ENCODE assay signal across 19 cellular contexts in genomic region chr5:128765448-128766061, GRCh38.
"Had no signal": no experiment of that assay in that cellular context is flagged by ENCODE, and none has a peak within 500 bp of the region (broad histone marks: within the 10 kb centered on the region; RNA-seq: fewer than 3 reads in every experiment).

No MANE protein-coding gene starts in this region.

- H3K36me3 ChIP-seq: gastrocnemius medialis, lower lobe of right lung, ovary, sigmoid colon, spleen, suprapubic skin, thyroid gland had no signal

- H3K9me3 ChIP-seq: gastrocnemius medialis, lower lobe of right lung, ovary, psoas muscle, sigmoid colon, suprapubic skin, thyroid gland had no signal

- H3K27ac Mint-ChIP-seq: natural killer cell; stimulated activated naive CD8-positive, alpha-beta T cell treated with anti-CD3 and anti-CD28 coated beads, Interleukin-15, amount 100 ng/mL, for 72 hours had no signal

- ATAC-seq: esophagus mucosa; gastrocnemius medialis; lower lobe of right lung; natural killer cell; psoas muscle; stimulated activated naive CD8-positive, alpha-beta T cell treated with anti-CD3 and anti-CD28 coated beads, Interleukin-15, amount 100 ng/mL, for 72 hours had no signal

- DNase-seq: dorsolateral prefrontal cortex; effector CD4-positive, alpha-beta T cell; gastrocnemius medialis; head of caudate nucleus; lower lobe of right lung; natural killer cell; occipital lobe; ovary; psoas muscle; sigmoid colon; spleen; stimulated activated CD4-positive, alpha-beta T cell treated with anti-CD3 and anti-CD28 coated beads, Interleukin-4, amount 100 ng/mL, for 4 hours; stimulated activated naive CD4-positive, alpha-beta T cell; stimulated activated naive CD8-positive, alpha-beta T cell treated with anti-CD3 and anti-CD28 coated beads, Interleukin-15, amount 100 ng/mL, for 72 hours; thyroid gland had no signal

- H3K36me3 Mint-ChIP-seq: natural killer cell had no signal

- H3K4me3 Mint-ChIP-seq: natural killer cell; stimulated activated naive CD8-positive, alpha-beta T cell treated with anti-CD3 and anti-CD28 coated beads, Interleukin-15, amount 100 ng/mL, for 72 hours had no signal

- H3K27ac ChIP-seq: dorsolateral prefrontal cortex, epithelial cell of prostate, gastrocnemius medialis, lower lobe of right lung, ovary, psoas muscle, sigmoid colon, skin epidermis, spleen, suprapubic skin, thyroid gland had no signal

- H3K4me3 ChIP-seq: dorsolateral prefrontal cortex, gastrocnemius medialis, lower lobe of right lung, ovary, psoas muscle, sigmoid colon, skin epidermis, spleen, suprapubic skin, thyroid gland had no signal

- H3K27me3 ChIP-seq: dorsolateral prefrontal cortex, gastrocnemius medialis, ovary, sigmoid colon, spleen, suprapubic skin, thyroid gland had no signal

- H3K4me1 ChIP-seq: gastrocnemius medialis, lower lobe of right lung, psoas muscle, sigmoid colon, spleen, suprapubic skin, thyroid gland had no signal

- H3K4me1 Mint-ChIP-seq: natural killer cell; stimulated activated naive CD8-positive, alpha-beta T cell treated with anti-CD3 and anti-CD28 coated beads, Interleukin-15, amount 100 ng/mL, for 72 hours had no signal
